19 cellular contexts compared by ENCODE assay signal in the genomic region with DNA sequence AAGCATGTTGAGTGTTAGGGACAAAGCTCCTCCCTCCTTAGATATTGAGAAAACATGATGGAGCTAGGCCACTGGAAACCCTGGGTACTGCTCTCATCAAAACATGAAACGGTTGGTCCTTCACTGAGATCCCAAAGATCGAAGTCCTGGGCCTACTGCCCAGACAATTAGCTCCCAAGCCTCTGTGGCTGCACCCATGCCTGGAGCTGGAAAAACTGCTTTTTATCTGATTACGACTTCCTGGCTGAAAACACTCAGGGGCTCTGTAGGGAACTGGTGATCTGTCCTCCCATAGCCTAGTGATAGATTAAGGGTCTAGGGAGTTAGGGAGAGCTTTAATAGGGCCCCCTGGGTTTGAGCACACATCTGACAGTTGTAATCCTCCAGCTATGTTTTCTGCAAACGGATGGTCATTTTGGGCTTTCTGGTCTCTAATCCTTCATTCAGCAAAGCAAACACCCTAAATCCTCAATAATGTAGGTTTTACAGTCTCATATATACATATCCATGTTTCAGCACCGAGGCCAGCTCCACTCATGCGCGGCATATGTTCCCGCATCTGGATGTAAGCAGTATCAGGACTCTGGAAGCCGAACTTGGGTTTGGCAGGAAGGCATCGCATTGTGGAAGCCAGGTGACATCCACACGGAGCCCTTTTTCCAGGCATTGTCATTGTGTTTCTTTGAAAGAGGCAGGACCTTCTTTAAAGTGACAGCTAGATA. TPM values are rescaled to one million over a fixed set of nuclear protein-coding genes. Genes with fewer than 3 reads are reported as not detected.
A peak's percentile ranks its signal among the peaks of the same experiment; 100 is the strongest.
DNase-seq lines count a peak whose midpoint lies in the region; ATAC-seq and TF ChIP-seq lines count a peak whose summit lies in the region.
"Had no signal": no experiment of that assay in that cellular context is flagged by ENCODE, and none has a peak within 500 bp of the region (broad histone marks: within the 10 kb centered on the region; RNA-seq: fewer than 3 reads in every experiment).

No MANE protein-coding gene starts in this region.

- TF ChIP-seq CTCF in DND-41 (IDR thresholded peaks at IDR 0.05; ENCODE audit: borderline replicate concordance, extremely low read depth, low read length, poor library complexity, severe bottlenecking): no peak
- no peak for TF ChIP-seq CTCF in brain microvascular endothelial cell (IDR thresholded peaks at IDR 0.05; ENCODE audit: low read depth, low read length, missing control alignments)

- H3K9ac ChIP-seq in DND-41 (ENCODE audit: low read depth, low read length) (no peak overlapping the region), neuronal stem cell (ENCODE audit: low read depth, low read length, poor library complexity) (no peak overlapping the region)

- H3K27ac ChIP-seq in DND-41 (ENCODE audit: low read length) (no peak overlapping the region), brain microvascular endothelial cell (no peak overlapping the region), neuronal stem cell (replicated peaks; ENCODE audit: low read length) (no peak overlapping the region)
- H3K27ac ChIP-seq: right atrium auricular region, stomach had no signal

- no peak overlapping the region for H2BK12ac ChIP-seq in neuronal stem cell (ENCODE audit: low read length)

- H2BK5ac ChIP-seq in neuronal stem cell (ENCODE audit: low read length): no peak overlapping the region

- no peak overlapping the region for H3K23ac ChIP-seq in neuronal stem cell (ENCODE audit: low read depth, low read length, poor library complexity)

- H3K4me3 ChIP-seq in DND-41 (ENCODE audit: low read depth in 1 of 2, low read length in 2 of 2) (no peak overlapping the region), MG63 (no peak overlapping the region), brain microvascular endothelial cell (ENCODE audit: low read depth, low read length) (no peak overlapping the region), neuronal stem cell (ENCODE audit: low read length in 2 of 2) (no peak overlapping the region)
- H3K4me3 ChIP-seq: right atrium auricular region, stomach had no signal

- peak; percentile 65; the same call in 1 of the 3 replicates for ATAC-seq in DND-41 (ENCODE audit: insufficient read depth, low read depth)
- no peak for ATAC-seq in GM18873 (IDR thresholded peaks at IDR 0.05; ENCODE audit: low FRiP score, unreplicated experiment)
- no peak for ATAC-seq in GM21786 (IDR thresholded peaks at IDR 0.05; ENCODE audit: unreplicated experiment)
- ATAC-seq: activated CD4-positive, CD25-positive, alpha-beta regulatory T cell treated with anti-CD3 and anti-CD28 coated beads, Interleukin-2, amount 50 U/mL, for 24 hours had no signal

- no peak overlapping the region for H2BK15ac ChIP-seq in neuronal stem cell (ENCODE audit: low read length)

- in situ Hi-C loops in brain microvascular endothelial cell (cut with HindIII; ENCODE audit: low pct_ligation_motif_present, low sequenced_read_pairs): no loop called here

- H3K18ac ChIP-seq in neuronal stem cell (ENCODE audit: low read length): no peak overlapping the region

- H2AFZ ChIP-seq in DND-41 (ENCODE audit: low read depth, low read length) (no peak overlapping the region), neuronal stem cell (ENCODE audit: low read length) (no peak overlapping the region)

- H3K4me1 ChIP-seq in DND-41 (ENCODE audit: insufficient read depth, low read length) (no peaks in the 10 kb centered on the region), neuronal stem cell (ENCODE audit: control insufficient read depth in 2 of 2, insufficient read depth in 1 of 2, low read depth in 1 of 2, low read length in 2 of 2) (peaks cover 12 to 21% of the 10 kb centered on the region in 2 donors)
- H3K4me1 ChIP-seq: right atrium auricular region had no signal

- H3K27me3 ChIP-seq in DND-41 (ENCODE audit: insufficient read depth, low read length, poor library complexity): peaks cover 24% of the 10 kb centered on the region
- H3K27me3 ChIP-seq in MG63: peaks cover 18% of the 10 kb centered on the region
- peaks cover 12% of the 10 kb centered on the region for H3K27me3 ChIP-seq in brain microvascular endothelial cell (replicated peaks)
- H3K27me3 ChIP-seq in neuronal stem cell (ENCODE audit: control insufficient read depth in 3 of 3, insufficient read depth in 3 of 3, low read depth in 1 of 3, low read length in 3 of 3): no peaks in the 10 kb centered on the region

- H3K36me3 ChIP-seq in DND-41 (ENCODE audit: insufficient read depth, low read length) (no peaks in the 10 kb centered on the region), MG63 (no peaks in the 10 kb centered on the region), brain microvascular endothelial cell (replicated peaks) (no peaks in the 10 kb centered on the region), neuronal stem cell (replicated peaks in 1 of 2; ENCODE audit: control insufficient read depth in 2 of 2, insufficient read depth in 2 of 2, low read length in 2 of 2) (peaks cover 0 to under 1% of the 10 kb centered on the region in 2 donors)
- H3K36me3 ChIP-seq: right atrium auricular region, stomach had no signal

- no CpG with 5 or more reads among the region's 11 CpGs for WGBS in neuronal stem cell (ENCODE audit: extremely low coverage in 2 of 2, insufficient read length in 2 of 2, insufficient replicate concordance in 1 of 2), 2 donors

- no peak overlapping the region for H2BK120ac ChIP-seq in neuronal stem cell (ENCODE audit: low read depth, low read length)

- no peak overlapping the region for H3K14ac ChIP-seq in neuronal stem cell (ENCODE audit: low read length)

- H3K4me2 ChIP-seq in DND-41 (ENCODE audit: insufficient read depth, low read length) (no peak overlapping the region), neuronal stem cell (ENCODE audit: insufficient read depth, low read length, poor library complexity, severe bottlenecking) (no peak overlapping the region)

- H4K91ac ChIP-seq in neuronal stem cell (ENCODE audit: low read depth, low read length, poor library complexity): no peak overlapping the region

- no peaks in the 10 kb centered on the region for H3K79me1 ChIP-seq in neuronal stem cell (ENCODE audit: low read depth, low read length)

- H3K9me3 ChIP-seq in DND-41 (ENCODE audit: insufficient read depth, low read length, severe bottlenecking): no peaks in the 10 kb centered on the region
- H3K9me3 ChIP-seq in MG63: no peaks in the 10 kb centered on the region
- no peaks in the 10 kb centered on the region for H3K9me3 ChIP-seq in neuronal stem cell (replicated peaks in 1 of 2; ENCODE audit: control insufficient read depth in 2 of 2, insufficient read depth in 1 of 2, low read depth in 1 of 2, low read length in 2 of 2)
- H3K9me3 ChIP-seq: right atrium auricular region, stomach had no signal

- no peak overlapping the region for H2AK5ac ChIP-seq in neuronal stem cell (ENCODE audit: low read depth, low read length)

- no peak overlapping the region for H3K4ac ChIP-seq in neuronal stem cell (ENCODE audit: low read length)

- DNase-seq in DND-41: peak; percentile 44
- peak; percentile 26 for DNase-seq in MG63
- peak; percentile 39 for DNase-seq in brain microvascular endothelial cell
- DNase-seq in lung microvascular endothelial cell (ENCODE audit: low read depth in 2 of 2): peak; percentile 36 to 49
- DNase-seq in NCI-H446 treated with DMSO at 0.1 percent for 48 hours (lab: John Stamatoyannopoulos, UW): no peak
- no peak for DNase-seq in neuronal stem cell (ENCODE audit: low spot score)
- DNase-seq: activated naive CD8-positive, alpha-beta T cell treated with anti-CD3 and anti-CD28 coated beads, Interleukin-2, amount 10 ng/mL, durations not matched to agents 7 days and 5 days; cortex of kidney; foreskin melanocyte; kidney; naive B cell; NCI-H1417 treated with DMSO at 0.1 percent for 48 hours; NCI-H82; stomach had no signal

- no peaks in the 10 kb centered on the region; the same call in 1 of the 2 replicates for H4K20me1 ChIP-seq in DND-41 (ENCODE audit: insufficient read depth, low read length)

- no peaks in the 10 kb centered on the region for H3K79me2 ChIP-seq in DND-41 (ENCODE audit: insufficient read depth, low read length)

- no peak overlapping the region for H4K8ac ChIP-seq in neuronal stem cell (ENCODE audit: low read depth, low read length)

RNA-seq across cellular contexts. Expression of a gene that starts 6.2 kb away (rescaled TPM):
- 0.43 TPM in 1 of 2 replicates, not detected in the other for total RNA-seq in MG63 (2014; rRNA removed; shearing (Covaris generic); ENCODE audit: low replicate concordance)
- not detected in 2 replicates for total RNA-seq in lung microvascular endothelial cell
- 27.4 TPM for polyA plus RNA-seq in neuronal stem cell (2013, experiment 1 of 2)
- 27.2 TPM for polyA plus RNA-seq in neuronal stem cell (2013, experiment 2 of 2)
- polyA plus RNA-seq: BJ had no signal

Comparison
In these comparisons a context has a peak if more than half of its experiments do, and no peak if none do; other contexts are left out.
1. DNase-seq: peak in DND-41 (single experiment), MG63 (single experiment), brain microvascular endothelial cell (single experiment) and lung microvascular endothelial cell (2 of 2); none in NCI-H446 treated with DMSO at 0.1 percent for 48 hours (single experiment) and neuronal stem cell (single experiment).